ENCODE assay signal across 8 cellular contexts in genomic region chr19:52688931-52689796, GRCh38. TPM values are rescaled to one million over a fixed set of nuclear protein-coding genes. Genes with fewer than 3 reads are reported as not detected.
DNase-seq lines count a peak whose midpoint lies in the region; TF ChIP-seq lines count a peak whose summit lies in the region.
"Not testable (repeated sequence)": the region's sequence is repeated elsewhere in the genome, so short reads cannot be mapped to it uniquely, and the experiment has no call there.

No MANE protein-coding gene starts in this region.

- H3K4me3 ChIP-seq in CD4-positive, alpha-beta memory T cell (ENCODE audit: low read length in 2 of 2): peak overlapping the region; percentile 66 to 90
- H3K4me3 ChIP-seq in PC-9 (peak overlapping the region; percentile 91), duodenal mucosa (ENCODE audit: low read depth in 1 of 2, low read length in 2 of 2) (peak overlapping the region in 1 of 2 donors; percentile 79), iPS-20b (ENCODE audit: low read length) (peak overlapping the region; percentile 85), neuron (ENCODE audit: low read length) (peak overlapping the region; percentile 81), suprapubic skin (peak overlapping the region; percentile 63)

- peak overlapping the region; percentile 98 for H3K4me2 ChIP-seq in PC-9

- not testable (repeated sequence) for TF ChIP-seq CTCF in PC-9 (conservative IDR thresholded peaks at IDR 0.05); suprapubic skin (IDR thresholded peaks at IDR 0.05)

- not testable (repeated sequence) for H4K20me1 ChIP-seq in PC-9 (ENCODE audit: insufficient read depth)

- H3K9me2 ChIP-seq in PC-9 (ENCODE audit: insufficient read depth): not testable (repeated sequence)

- H3K27me3 ChIP-seq in CD4-positive, alpha-beta memory T cell (ENCODE audit: insufficient read depth, low read length); PC-9 (ENCODE audit: insufficient read depth, low read depth); duodenal mucosa (ENCODE audit: control insufficient read depth in 1 of 2, insufficient read depth in 2 of 2, low read length in 2 of 2); neuron (ENCODE audit: insufficient read depth, low read length); suprapubic skin: not testable (repeated sequence)
- peaks cover 30% of the 10 kb centered on the region for H3K27me3 ChIP-seq in iPS-20b (ENCODE audit: insufficient read depth, low read length)

- POLR2A ChIA-PET in CD4-positive, alpha-beta memory T cell (lab: Charles Lee; ENCODE audit: partially characterized antibody): interaction anchor here (0.7 kb wide), 1 partner anchor 405 kb away, joined by 5 read pairs; no protein-coding TSS in a partner anchor
- POLR2A ChIA-PET in PC-9 (lab: Charles Lee; ENCODE audit: unreplicated experiment): interaction anchor here (0.7 kb wide), 1 partner anchor 23 kb away, joined by 4 read pairs; no protein-coding TSS in a partner anchor

- peak overlapping the region; percentile 78 for H3K27ac ChIP-seq in CD4-positive, alpha-beta memory T cell (ENCODE audit: low read depth, low read length)
- H3K27ac ChIP-seq in KOPT-K1 (ENCODE audit: low read depth, low read length, poor library complexity, severe bottlenecking) (peak overlapping the region; percentile 86), PC-9 (peak overlapping the region; percentile 46; the same call in 1 of the 2 replicates), suprapubic skin (peak overlapping the region; percentile 85)
- H3K27ac ChIP-seq in duodenal mucosa (ENCODE audit: low read depth, low read length); iPS-20b (ENCODE audit: low read length): not testable (repeated sequence)

- H2AFZ ChIP-seq in PC-9 (peak overlapping the region; percentile 96), neuron (ENCODE audit: low read depth, low read length) (peak overlapping the region; percentile 94)

- not testable (repeated sequence) for TF ChIP-seq EP300 in suprapubic skin (IDR thresholded peaks at IDR 0.05)

- peak overlapping the region; percentile 31 to 43 for H3K9ac ChIP-seq in duodenal mucosa (ENCODE audit: low read depth in 1 of 2, low read length in 2 of 2)
- peak overlapping the region; percentile 69; the same call in 1 of the 2 replicates for H3K9ac ChIP-seq in iPS-20b (ENCODE audit: low read depth, low read length)

- peak overlapping the region; percentile 90 to 99 (median 96) for H3K4me3 Mint-ChIP-seq in CD4-positive, alpha-beta memory T cell
- peak overlapping the region; percentile 96 for H3K4me3 Mint-ChIP-seq in activated naive CD4-positive, alpha-beta T cell treated with anti-CD3 and anti-CD28 coated beads for 36 hours

- peaks cover 23% of the 10 kb centered on the region for H3K4me1 ChIP-seq in CD4-positive, alpha-beta memory T cell (ENCODE audit: insufficient read depth, low read length)
- H3K4me1 ChIP-seq in PC-9 (replicated peaks; ENCODE audit: insufficient read depth) (peaks cover 36% of the 10 kb centered on the region), suprapubic skin (peaks cover 20% of the 10 kb centered on the region)
- not testable (repeated sequence) for H3K4me1 ChIP-seq in duodenal mucosa (ENCODE audit: control insufficient read depth in 1 of 2, insufficient read depth in 2 of 2, low read length in 2 of 2); iPS-20b (ENCODE audit: insufficient read depth, low read length); neuron (ENCODE audit: insufficient read depth, low read length)

- intact Hi-C loops in CD4-positive, alpha-beta memory T cell (cut with micrococcal nuclease); PC-9 (cut with micrococcal nuclease; ENCODE audit: unreplicated experiment); activated naive CD4-positive, alpha-beta T cell treated with anti-CD3 and anti-CD28 coated beads for 36 hours (cut with micrococcal nuclease): not testable (repeated sequence)

- H3K79me2 ChIP-seq in PC-9 (ENCODE audit: low read depth): peaks cover 36% of the 10 kb centered on the region

- CTCF ChIA-PET in CD4-positive, alpha-beta memory T cell (lab: Charles Lee; ENCODE audit: partially characterized antibody); PC-9 (lab: Charles Lee); activated naive CD4-positive, alpha-beta T cell treated with anti-CD3 and anti-CD28 coated beads for 36 hours (lab: Charles Lee): not testable (repeated sequence)

- peaks cover 32% of the 10 kb centered on the region for H3F3A ChIP-seq in PC-9 (ENCODE audit: insufficient read depth, low read depth)

- 25% methylated on average over 6 of the region's 6 CpGs for WGBS in suprapubic skin

- H3K36me3 Mint-ChIP-seq in CD4-positive, alpha-beta memory T cell: peaks cover 15% of the 10 kb centered on the region in 2 donors
- peaks cover 19% of the 10 kb centered on the region for H3K36me3 Mint-ChIP-seq in activated naive CD4-positive, alpha-beta T cell treated with anti-CD3 and anti-CD28 coated beads for 36 hours (ENCODE audit: low read depth)

- H3K27ac Mint-ChIP-seq in CD4-positive, alpha-beta memory T cell: peak overlapping the region; percentile 88 to 96 (median 94)
- peak overlapping the region; percentile 93 for H3K27ac Mint-ChIP-seq in activated naive CD4-positive, alpha-beta T cell treated with anti-CD3 and anti-CD28 coated beads for 36 hours

- BruUV-seq in PC-9 (replicated peaks; lab: Mats Ljungman, UMichigan): not testable (repeated sequence)

- H3K9me3 ChIP-seq in CD4-positive, alpha-beta memory T cell (ENCODE audit: control insufficient read depth in 1 of 2, low read length in 2 of 2); KOPT-K1 (ENCODE audit: insufficient read depth, low read length, poor library complexity, severe bottlenecking); duodenal mucosa (ENCODE audit: control insufficient read depth in 1 of 2, low read length in 2 of 2); iPS-20b (ENCODE audit: insufficient read depth, low read depth, low read length); neuron (ENCODE audit: low read length); suprapubic skin: not testable (repeated sequence)
- H3K9me3 ChIP-seq in PC-9 (ENCODE audit: insufficient read depth, low read depth): peaks cover 31% of the 10 kb centered on the region

- peaks cover 24 to 43% (median 29%) of the 10 kb centered on the region in 4 donors for H3K4me1 Mint-ChIP-seq in CD4-positive, alpha-beta memory T cell
- H3K4me1 Mint-ChIP-seq in activated naive CD4-positive, alpha-beta T cell treated with anti-CD3 and anti-CD28 coated beads for 36 hours (ENCODE audit: low read depth): peaks cover 21% of the 10 kb centered on the region

- not testable (repeated sequence) for TF ChIP-seq POLR2A in suprapubic skin (IDR thresholded peaks at IDR 0.05)

- not testable (repeated sequence) for H3K36me3 ChIP-seq in CD4-positive, alpha-beta memory T cell (ENCODE audit: insufficient read depth, low read length); PC-9 (ENCODE audit: low read depth); duodenal mucosa (ENCODE audit: control insufficient read depth in 1 of 2, insufficient read depth in 2 of 2, low read length in 2 of 2); iPS-20b (ENCODE audit: insufficient read depth, low read depth, low read length); neuron (ENCODE audit: insufficient read depth, low read length); suprapubic skin
- peaks cover 24% of the 10 kb centered on the region for H3K36me3 ChIP-seq in KOPT-K1 (ENCODE audit: insufficient read depth, low read length)

- DNase-seq in CD4-positive, alpha-beta memory T cell; PC-9; activated naive CD4-positive, alpha-beta T cell treated with anti-CD3 and anti-CD28 coated beads for 36 hours; suprapubic skin (ENCODE audit: low spot score in 2 of 2): not testable (repeated sequence)

- not testable (repeated sequence) for H3K9me3 Mint-ChIP-seq in CD4-positive, alpha-beta memory T cell; activated naive CD4-positive, alpha-beta T cell treated with anti-CD3 and anti-CD28 coated beads for 36 hours

- H3K27me3 Mint-ChIP-seq in CD4-positive, alpha-beta memory T cell; activated naive CD4-positive, alpha-beta T cell treated with anti-CD3 and anti-CD28 coated beads for 36 hours (ENCODE audit: low read depth): not testable (repeated sequence)

RNA-seq across cellular contexts. Expression of gene ZNF611, which starts 45.7 kb away (rescaled TPM):
- 10 to 100 TPM; 52.8 to 53.7 TPM for total RNA-seq in CD4-positive, alpha-beta memory T cell
- polyA plus RNA-seq in CD4-positive, alpha-beta memory T cell: 10 to 100 TPM; 23.6 to 37.9 TPM
- total RNA-seq in PC-9 (2021) (25.5 and 26.2 TPM in 2 replicates), suprapubic skin (10 to 100 TPM in 2 of 4 donors, 1 to 10 TPM in 2; 6.2 to 13.5 (median 9.4) TPM)
- total RNA-seq in activated naive CD4-positive, alpha-beta T cell treated with anti-CD3 and anti-CD28 coated beads for 36 hours: 10 to 100 TPM; 10.4 to 12.1 TPM

RNA-seq across cellular contexts. Expression of gene ZNF83, which starts 51.0 kb away (rescaled TPM):
- total RNA-seq in CD4-positive, alpha-beta memory T cell: 100 to 1,000 TPM; 128 to 130 TPM
- 10 to 100 TPM; 10.7 to 25.6 TPM for polyA plus RNA-seq in CD4-positive, alpha-beta memory T cell
- total RNA-seq in PC-9 (2021) (54.6 and 60.6 TPM in 2 replicates), suprapubic skin (10 to 100 TPM; 21.3 to 92.9 (median 41.4) TPM)
- 10 to 100 TPM; 23.3 to 23.9 TPM for total RNA-seq in activated naive CD4-positive, alpha-beta T cell treated with anti-CD3 and anti-CD28 coated beads for 36 hours
